ENCODE assay signal across 8 cellular contexts in genomic region chr18:10525563-10526210, GRCh38. TPM values are rescaled to one million over a fixed set of nuclear protein-coding genes. Genes with fewer than 3 reads are reported as not detected.
DNase-seq lines count a peak whose midpoint lies in the region; TF ChIP-seq lines count a peak whose summit lies in the region.

TSS of gene NAPG (plus strand) at chr18:10526027. CDS start at chr18:10526103, 76 bp downstream.

- H3K9me3 ChIP-seq in neural cell (ENCODE audit: low read length) (no peaks in the 10 kb centered on the region), stomach (no peaks in the 10 kb centered on the region)

- H2AFZ ChIP-seq in neural cell (ENCODE audit: low read depth, low read length): peak within 1 kb of the TSS; percentile 62

- H3K36me3 ChIP-seq in H7 (replicated peaks; ENCODE audit: control insufficient read depth, insufficient read depth, low read length) (no peaks in the 10 kb centered on the region), neural cell (ENCODE audit: insufficient read depth, low read length) (no peaks in the 10 kb centered on the region), stomach (no peaks in the 10 kb centered on the region)

- peak; percentile 35 for TF ChIP-seq RAD21 in neural cell (conservative IDR thresholded peaks at IDR 0.05)

- peaks cover under 1% of the 10 kb centered on the region for H3F3A ChIP-seq in neural cell (ENCODE audit: insufficient read depth, low read length, poor library complexity, severe bottlenecking)

- TF ChIP-seq POLR2A in stomach (IDR thresholded peaks at IDR 0.05): no peak

- peak within 1 kb of the TSS; percentile 75 for H3K9ac ChIP-seq in neural cell (ENCODE audit: low read length)

- TF ChIP-seq CTCF in fibroblast of villous mesenchyme (IDR thresholded peaks at IDR 0.05; ENCODE audit: insufficient read depth, low read depth, low read length): no peak
- no peak for TF ChIP-seq CTCF in neural cell (IDR thresholded peaks at IDR 0.05; ENCODE audit: poor library complexity, severe bottlenecking)
- no peak for TF ChIP-seq CTCF in stomach (IDR thresholded peaks at IDR 0.05)

- H3K4me1 ChIP-seq in stomach: peaks cover 29 to 52% (median 40%) of the 10 kb centered on the region in 4 donors

- H3K4me2 ChIP-seq in neural cell (ENCODE audit: low read length): peak within 1 kb of the TSS; percentile 73

- intact Hi-C loops in stomach (cut with DNase I; ENCODE audit: low total_unique reads): no loop called here

- TF ChIP-seq EP300 in neural cell (conservative IDR thresholded peaks at IDR 0.05; ENCODE audit: poor library complexity, severe bottlenecking) (no peak), stomach (IDR thresholded peaks at IDR 0.05) (no peak)

- H3K79me2 ChIP-seq in neural cell (replicated peaks; ENCODE audit: insufficient read depth, low read length): peaks cover 26% of the 10 kb centered on the region

- H3K4me3 ChIP-seq in H7 (ENCODE audit: insufficient read depth, low read depth, low read length) (peak within 1 kb of the TSS; percentile 88), fibroblast of villous mesenchyme (ENCODE audit: low read depth, low read length) (peak within 1 kb of the TSS; percentile 98), neural cell (ENCODE audit: low read length) (peak within 1 kb of the TSS; percentile 87), stomach (peak within 1 kb of the TSS; percentile 87 to 92 (median 90))

- peak within 1 kb of the TSS; percentile 80 for H3K27ac ChIP-seq in neural cell (ENCODE audit: low read length)
- H3K27ac ChIP-seq in stomach: peak within 1 kb of the TSS; percentile 91 to 97 (median 96)

- WGBS in stomach, 5 donors: 1 to 2% (median 1%) methylated on average over 17 to 38 of the region's 38 CpGs

- H4K20me1 ChIP-seq in neural cell (ENCODE audit: insufficient read depth): no peaks in the 10 kb centered on the region

- no peaks in the 10 kb centered on the region for H3K27me3 ChIP-seq in H7 (ENCODE audit: control insufficient read depth, insufficient read depth, low read length)
- no peaks in the 10 kb centered on the region for H3K27me3 ChIP-seq in neural cell (ENCODE audit: insufficient read depth, low read depth, low read length)
- no peaks in the 10 kb centered on the region for H3K27me3 ChIP-seq in stomach

- DNase-seq in ELR (ENCODE audit: low read depth) (peak; percentile 93), H7 (peak; percentile 97), M059J (ENCODE audit: low read depth) (peak; percentile 88), SIG-M5 (lab: John Stamatoyannopoulos, UW) (peak; percentile 50), activated gamma-delta T cell (lab: John Stamatoyannopoulos, UW) (peak; percentile 84), fibroblast of villous mesenchyme (ENCODE audit: low read depth) (peak; percentile 94), stomach (peak; percentile 92)

- H3K9me2 ChIP-seq in neural cell (ENCODE audit: insufficient read depth, low read length): no peaks in the 10 kb centered on the region

TF ChIP-seq in neural cell, 6 proteins besides CTCF, POLR2A, EP300 and RAD21:
- TF ChIP-seq MXI1 (conservative IDR thresholded peaks at IDR 0.05; ENCODE audit: poor library complexity, severe bottlenecking): peak; percentile 76
- TF ChIP-seq POLR2AphosphoS5 (IDR thresholded peaks at IDR 0.05): peak; percentile 86
- no peak for TF ChIP-seq EZH2 (IDR thresholded peaks at IDR 0.05; ENCODE audit: borderline replicate concordance, insufficient read depth, low read length, poor library complexity, severe bottlenecking)
- peak; percentile 16 for TF ChIP-seq REST (IDR thresholded peaks at IDR 0.05; ENCODE audit: borderline replicate concordance)
- TF ChIP-seq SMC3 (conservative IDR thresholded peaks at IDR 0.05; ENCODE audit: poor library complexity): no peak
- peak; percentile 83 for TF ChIP-seq TAF1 (IDR thresholded peaks at IDR 0.05; ENCODE audit: low read depth)

RNA-seq across cellular contexts. Expression of gene NAPG, which starts in this region (rescaled TPM):
- total RNA-seq in H7 (2014; rRNA removed; shearing (Covaris generic)): 32.1 and 34.7 TPM in 2 replicates
- total RNA-seq in M059J (2014; rRNA removed; shearing (Covaris generic)): 39.0 and 50.4 TPM in 2 replicates
- total RNA-seq in fibroblast of villous mesenchyme: 50.6 and 67.8 TPM in 2 replicates
- polyA plus RNA-seq in neural cell: 84.6 and 93.9 TPM in 2 replicates
- 92.8 and 103 TPM in 2 replicates for polyA minus RNA-seq in neural cell
- 10 to 100 TPM in 3 of 5 donors, 1 to 10 TPM in 2; 5.5 to 83.7 (median 31.7) TPM for total RNA-seq in stomach
- polyA plus RNA-seq in stomach: 10 to 100 TPM; 12.1 to 22.9 (median 12.4) TPM

Comparison
In these comparisons a context has a peak if more than half of its experiments do, and no peak if none do; other contexts are left out.
1. Peak in every context shown above with its lines: DNase-seq, H3K4me3 ChIP-seq and H3K27ac ChIP-seq.